8 cellular contexts compared by ENCODE assay signal in the genomic region with DNA sequence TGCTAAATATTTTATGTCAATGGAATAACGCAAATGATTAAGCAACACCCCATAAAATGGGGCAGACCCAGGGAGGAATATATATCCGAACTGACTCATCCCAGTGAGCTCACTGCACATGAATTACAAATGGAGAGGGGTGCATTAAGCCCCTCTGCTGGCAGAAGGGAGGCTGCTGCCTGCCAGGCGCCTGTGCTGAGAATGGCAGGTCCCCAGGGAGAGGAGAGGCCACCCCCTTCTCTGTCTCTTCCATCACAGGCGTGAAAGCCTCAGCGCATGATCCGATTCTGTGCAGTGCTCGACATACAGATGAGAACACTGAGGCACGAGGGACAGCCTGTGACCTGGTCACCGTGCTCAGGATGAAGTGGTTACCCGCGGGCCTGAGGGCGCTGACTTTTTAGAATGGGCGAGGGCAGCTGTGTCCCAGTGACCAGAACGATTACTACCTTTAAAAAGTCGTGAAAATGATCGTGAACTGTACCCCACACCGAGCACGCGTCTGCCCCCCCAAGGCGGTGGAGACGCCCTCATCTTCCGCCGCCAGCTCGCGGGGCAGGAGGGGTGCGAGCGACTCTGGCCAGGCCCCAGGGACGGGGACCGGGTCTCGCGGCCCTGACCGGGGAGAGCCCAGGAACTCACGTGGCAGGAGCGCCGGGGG.
DNase-seq lines count a peak whose midpoint lies in the region; ATAC-seq and TF ChIP-seq lines count a peak whose summit lies in the region.
"Not testable (repeated sequence)": the region's sequence is repeated elsewhere in the genome, so short reads cannot be mapped to it uniquely, and the experiment has no call there.

No MANE protein-coding gene starts in this region.

- not testable (repeated sequence) for H4K20me1 ChIP-seq in PC-9 (ENCODE audit: insufficient read depth)

- TF ChIP-seq CTCF in PC-9 (conservative IDR thresholded peaks at IDR 0.05); chondrocyte (IDR thresholded peaks at IDR 0.05); right atrium auricular region (IDR thresholded peaks at IDR 0.05); nephron (IDR thresholded peaks at IDR 0.05; ENCODE audit: unreplicated experiment in 3 of 3): not testable (repeated sequence)

- TSS peak; percentile 49 for BruUV-seq in PC-9 (replicated peaks; lab: Mats Ljungman, UMichigan)

- peaks cover 17% of the 10 kb centered on the region for H3K4me1 Mint-ChIP-seq in activated CD8-positive, alpha-beta T cell treated with anti-CD3 and anti-CD28 coated beads, Interleukin-2, amount 10 ng/mL, durations not matched to agents 7 days and 5 days (ENCODE audit: low read depth)
- H3K4me1 Mint-ChIP-seq in chondrocyte (ENCODE audit: low read depth) (peaks cover 32% of the 10 kb centered on the region), nephron (peaks cover 16% of the 10 kb centered on the region)

- not testable (repeated sequence) for H3K36me3 Mint-ChIP-seq in activated CD8-positive, alpha-beta T cell treated with anti-CD3 and anti-CD28 coated beads, Interleukin-2, amount 10 ng/mL, durations not matched to agents 7 days and 5 days (ENCODE audit: low read depth); chondrocyte (ENCODE audit: low read depth); nephron (ENCODE audit: low read depth)

- not testable (repeated sequence) for ATAC-seq in activated CD8-positive, alpha-beta T cell treated with anti-CD3 and anti-CD28 coated beads, Interleukin-2, amount 10 ng/mL, durations not matched to agents 7 days and 5 days; stimulated activated naive CD8-positive, alpha-beta T cell treated with anti-CD3 and anti-CD28 coated beads, Interleukin-15, Interleukin-2, amounts not matched to agents 100 U/mL and 50 U/mL, for 24 hours

- H3K4me1 ChIP-seq in PC-9 (replicated peaks; ENCODE audit: insufficient read depth) (peaks cover 30% of the 10 kb centered on the region), right atrium auricular region (peaks cover 0 to 34% of the 10 kb centered on the region in 2 donors)

- peaks cover 22% of the 10 kb centered on the region for H3K79me2 ChIP-seq in PC-9 (ENCODE audit: low read depth)

- H3K9me2 ChIP-seq in PC-9 (ENCODE audit: insufficient read depth) = not testable (repeated sequence)

- peak overlapping the region; percentile 93 for H3K4me3 ChIP-seq in PC-9
- peak overlapping the region; percentile 57 to 87 for H3K4me3 ChIP-seq in right atrium auricular region

- intact Hi-C loops in PC-9 (cut with micrococcal nuclease; ENCODE audit: unreplicated experiment) = not testable (repeated sequence)

- H3K9me3 ChIP-seq in PC-9 (ENCODE audit: insufficient read depth, low read depth); right atrium auricular region: not testable (repeated sequence)

- not testable (repeated sequence) for H3K27me3 Mint-ChIP-seq in activated CD8-positive, alpha-beta T cell treated with anti-CD3 and anti-CD28 coated beads, Interleukin-2, amount 10 ng/mL, durations not matched to agents 7 days and 5 days (ENCODE audit: low read depth); chondrocyte (ENCODE audit: low read depth); nephron (ENCODE audit: low read depth)

- H3K27ac ChIP-seq in PC-9 = peak overlapping the region; percentile 87
- peak overlapping the region; percentile 84 to 92 for H3K27ac ChIP-seq in right atrium auricular region

- H2AFZ ChIP-seq in PC-9 = peak overlapping the region; percentile 74; the same call in 1 of the 2 replicates

- H3K27me3 ChIP-seq in PC-9 (ENCODE audit: insufficient read depth, low read depth); right atrium auricular region: not testable (repeated sequence)

- peak overlapping the region; percentile 80 for H3K27ac Mint-ChIP-seq in activated CD8-positive, alpha-beta T cell treated with anti-CD3 and anti-CD28 coated beads, Interleukin-2, amount 10 ng/mL, durations not matched to agents 7 days and 5 days
- peak overlapping the region; percentile 90 for H3K27ac Mint-ChIP-seq in chondrocyte (ENCODE audit: unreplicated experiment)
- H3K27ac Mint-ChIP-seq in nephron = peak overlapping the region; percentile 37 to 65 (median 48)

- H3K9me3 Mint-ChIP-seq in activated CD8-positive, alpha-beta T cell treated with anti-CD3 and anti-CD28 coated beads, Interleukin-2, amount 10 ng/mL, durations not matched to agents 7 days and 5 days (ENCODE audit: insufficient read depth); chondrocyte (ENCODE audit: low read depth); nephron: not testable (repeated sequence)

- peaks cover 16% of the 10 kb centered on the region for H3F3A ChIP-seq in PC-9 (ENCODE audit: insufficient read depth, low read depth)

- peak overlapping the region; percentile 87 for H3K4me2 ChIP-seq in PC-9

- CTCF ChIA-PET in PC-9 (lab: Charles Lee); activated CD8-positive, alpha-beta T cell treated with anti-CD3 and anti-CD28 coated beads, Interleukin-2, amount 10 ng/mL, durations not matched to agents 7 days and 5 days (lab: Charles Lee): not testable (repeated sequence)

- not testable (repeated sequence) for H3K36me3 ChIP-seq in PC-9 (ENCODE audit: low read depth)
- peaks cover 17% of the 10 kb centered on the region for H3K36me3 ChIP-seq in right atrium auricular region

- peak overlapping the region; percentile 98 for H3K4me3 Mint-ChIP-seq in activated CD8-positive, alpha-beta T cell treated with anti-CD3 and anti-CD28 coated beads, Interleukin-2, amount 10 ng/mL, durations not matched to agents 7 days and 5 days
- H3K4me3 Mint-ChIP-seq in chondrocyte (ENCODE audit: unreplicated experiment) (peak overlapping the region; percentile 91), nephron (peak overlapping the region; percentile 91 to 98 (median 94))

- DNase-seq in CD1c-positive myeloid dendritic cell (ENCODE audit: extremely low spot score) = peak; percentile 20
- peak; percentile 75 for DNase-seq in HS-27A (ENCODE audit: low read depth)
- DNase-seq in PC-9 = peak; percentile 37 to 72
- not testable (repeated sequence) for DNase-seq in activated CD8-positive, alpha-beta T cell treated with anti-CD3 and anti-CD28 coated beads, Interleukin-2, amount 10 ng/mL, durations not matched to agents 7 days and 5 days; chondrocyte (ENCODE audit: low spot score)
- peak; percentile 64 for DNase-seq in right atrium auricular region (ENCODE audit: low spot score)
- peak; percentile 37 for DNase-seq in stimulated activated naive CD8-positive, alpha-beta T cell treated with anti-CD3 and anti-CD28 coated beads, Interleukin-15, Interleukin-2, amounts not matched to agents 100 U/mL and 50 U/mL, for 24 hours

- POLR2A ChIA-PET in PC-9 (lab: Charles Lee; ENCODE audit: unreplicated experiment) = interaction anchor here (0.6 kb wide), 1 partner anchor 542 kb away, joined by 4 read pairs; no protein-coding TSS in a partner anchor
- POLR2A ChIA-PET in activated CD8-positive, alpha-beta T cell treated with anti-CD3 and anti-CD28 coated beads, Interleukin-2, amount 10 ng/mL, durations not matched to agents 7 days and 5 days (lab: Charles Lee) = not testable (repeated sequence)
